In the genomic region with DNA sequence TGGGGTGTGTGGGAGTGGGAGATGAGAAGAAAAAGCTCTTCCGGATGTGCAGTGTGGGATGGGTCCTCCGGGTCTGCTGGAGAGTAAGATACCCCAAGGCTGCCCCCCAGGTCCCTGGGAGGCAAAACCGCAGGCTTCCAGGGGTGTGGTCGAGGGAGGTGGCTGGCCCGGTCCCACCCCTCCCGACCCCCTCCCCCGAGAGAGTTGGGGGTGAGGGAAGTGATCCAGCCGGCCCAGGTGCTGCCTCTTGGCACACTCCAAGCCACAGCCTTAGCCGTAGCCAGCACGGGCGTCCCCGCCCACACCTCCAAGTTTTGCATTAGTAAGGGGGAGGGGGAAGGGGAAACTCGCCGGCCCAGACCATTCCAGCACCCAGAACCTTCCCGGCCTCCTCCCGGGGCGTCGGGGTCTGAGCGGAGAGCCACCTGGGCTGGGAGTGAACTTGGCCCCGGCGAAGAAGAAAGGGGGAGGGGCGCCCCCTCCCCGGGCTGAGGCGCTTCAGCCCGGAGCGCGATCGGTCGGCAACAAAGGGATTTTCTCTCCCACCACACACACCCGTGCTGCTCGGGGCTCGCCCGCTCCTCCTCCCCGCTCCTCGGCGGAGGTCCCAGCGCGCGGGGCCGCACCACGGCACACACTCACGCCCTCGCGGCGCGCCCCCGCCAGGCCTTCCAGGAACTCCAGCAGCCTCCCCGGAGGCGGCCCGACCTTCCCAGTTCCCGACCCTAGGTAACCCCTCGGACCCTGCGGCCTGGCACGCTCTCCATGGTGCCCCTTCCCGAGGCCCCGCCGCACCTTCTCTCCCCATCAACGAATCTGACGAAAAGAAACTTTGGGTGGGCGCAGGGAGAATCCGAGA, we compare ENCODE assay signal across 8 cellular contexts. TPM values are rescaled to one million over a fixed set of nuclear protein-coding genes. Genes with fewer than 3 reads are reported as not detected.
DNase-seq lines count a peak whose midpoint lies in the region; ATAC-seq and TF ChIP-seq lines count a peak whose summit lies in the region.

No MANE protein-coding gene starts in this region.

- H3K4me3 Mint-ChIP-seq in activated CD4-positive, alpha-beta T cell treated with anti-CD3 and anti-CD28 coated beads, Interleukin-2, amount 10 ng/mL, durations not matched to agents 7 days and 5 days: peak overlapping the region; percentile 60

- CTCF ChIA-PET in activated CD4-positive, alpha-beta T cell treated with anti-CD3 and anti-CD28 coated beads, Interleukin-2, amount 10 ng/mL, durations not matched to agents 7 days and 5 days (lab: Charles Lee): no interaction called here

- peak; percentile 3 for TF ChIP-seq CTCF in astrocyte of the spinal cord (IDR thresholded peaks at IDR 0.05; ENCODE audit: low read depth, low read length)
- no peak for TF ChIP-seq CTCF in thoracic aorta (IDR thresholded peaks at IDR 0.05)
- TF ChIP-seq CTCF in BE2C (IDR thresholded peaks at IDR 0.05; ENCODE audit: low read depth, low read length): no peak

- H3K27ac Mint-ChIP-seq in activated CD4-positive, alpha-beta T cell treated with anti-CD3 and anti-CD28 coated beads, Interleukin-2, amount 10 ng/mL, durations not matched to agents 7 days and 5 days: no peak overlapping the region

- H3K27me3 ChIP-seq in thoracic aorta (replicated peaks; ENCODE audit: insufficient read depth) (no peaks in the 10 kb centered on the region), BE2C (no peaks in the 10 kb centered on the region)

- POLR2A ChIA-PET in activated CD4-positive, alpha-beta T cell treated with anti-CD3 and anti-CD28 coated beads, Interleukin-2, amount 10 ng/mL, durations not matched to agents 7 days and 5 days (lab: Charles Lee): no interaction called here

- no peak for DNase-seq in activated CD4-positive, alpha-beta T cell treated with anti-CD3 and anti-CD28 coated beads, Interleukin-2, amount 10 ng/mL, durations not matched to agents 7 days and 5 days
- no peak for DNase-seq in activated CD4-positive, alpha-beta T cell treated with anti-CD3 and anti-CD28 coated beads, Interleukin-2, amount 50 U/mL, for 4 hours
- no peak for DNase-seq in astrocyte of the spinal cord (ENCODE audit: low read depth, low spot score)
- peak in 1 of 2 donors; percentile 44 for DNase-seq in left colon
- DNase-seq in thoracic aorta (ENCODE audit: low spot score): no peak
- DNase-seq in BE2C: no peak
- no peak for DNase-seq in posterior vena cava (ENCODE audit: low spot score)

- no peaks in the 10 kb centered on the region for H3K9me3 Mint-ChIP-seq in activated CD4-positive, alpha-beta T cell treated with anti-CD3 and anti-CD28 coated beads, Interleukin-2, amount 10 ng/mL, durations not matched to agents 7 days and 5 days

- H3K4me3 ChIP-seq in astrocyte of the spinal cord (ENCODE audit: low read depth, low read length): peak overlapping the region; percentile 33
- peak overlapping the region; percentile 71 for H3K4me3 ChIP-seq in thoracic aorta
- no peak overlapping the region for H3K4me3 ChIP-seq in BE2C (ENCODE audit: low read depth, low read length)

- no peaks in the 10 kb centered on the region for H3K9me3 ChIP-seq in thoracic aorta
- no peaks in the 10 kb centered on the region for H3K9me3 ChIP-seq in BE2C

- ATAC-seq in left colon: peak; percentile 59
- ATAC-seq in thoracic aorta (ENCODE audit: insufficient number of reproducible peaks, low FRiP score, low read depth): no peak
- no peak for ATAC-seq in HG02588 (IDR thresholded peaks at IDR 0.05; ENCODE audit: unreplicated experiment)

- peak overlapping the region in 1 of 2 donors; percentile 26 for H3K27ac ChIP-seq in thoracic aorta

- H3K36me3 ChIP-seq in thoracic aorta: no peaks in the 10 kb centered on the region
- no peaks in the 10 kb centered on the region; the same call in 1 of the 2 replicates for H3K36me3 ChIP-seq in BE2C

- H3K4me1 Mint-ChIP-seq in activated CD4-positive, alpha-beta T cell treated with anti-CD3 and anti-CD28 coated beads, Interleukin-2, amount 10 ng/mL, durations not matched to agents 7 days and 5 days: peaks cover 56% of the 10 kb centered on the region

- H3K4me1 ChIP-seq in thoracic aorta (ENCODE audit: control insufficient read depth in 1 of 2, low read depth in 2 of 2): peaks cover 17 to 50% of the 10 kb centered on the region in 2 donors
- peaks cover 23% of the 10 kb centered on the region for H3K4me1 ChIP-seq in BE2C

- intact Hi-C loops in left colon (cut with DNase I, micrococcal nuclease) (loop anchor here in 1 of 2 donors (10.0 kb wide), 1 partner anchor 391 kb away; no protein-coding TSS in a partner anchor), posterior vena cava (cut with DNase I) (loop anchor here in 1 of 2 donors (10.0 kb wide), 1 partner anchor 349 kb away; no protein-coding TSS in a partner anchor)

- in situ Hi-C loops in astrocyte of the spinal cord (cut with HindIII; ENCODE audit: low sequenced_read_pairs): no loop called here

- peaks cover 6% of the 10 kb centered on the region for H3K36me3 Mint-ChIP-seq in activated CD4-positive, alpha-beta T cell treated with anti-CD3 and anti-CD28 coated beads, Interleukin-2, amount 10 ng/mL, durations not matched to agents 7 days and 5 days (ENCODE audit: low read depth)

- no peaks in the 10 kb centered on the region for H3K27me3 Mint-ChIP-seq in activated CD4-positive, alpha-beta T cell treated with anti-CD3 and anti-CD28 coated beads, Interleukin-2, amount 10 ng/mL, durations not matched to agents 7 days and 5 days

RNA-seq across cellular contexts. Expression of a gene that starts 14.4 kb away (rescaled TPM):
- total RNA-seq in activated CD4-positive, alpha-beta T cell treated with anti-CD3 and anti-CD28 coated beads, Interleukin-2, amount 10 ng/mL, durations not matched to agents 7 days and 5 days: 10 to 100 TPM; 53.1 to 54.9 TPM
- 10 to 100 TPM; 19.0 to 24.4 TPM for total RNA-seq in left colon
- total RNA-seq in thoracic aorta: 10 to 100 TPM; 28.6 to 30.7 TPM
- polyA plus RNA-seq in BE2C (2012; ENCODE audit: insufficient read depth, insufficient read length, low read depth): 61.8 TPM
- total RNA-seq in posterior vena cava: 10 to 100 TPM; 22.8 to 23.7 TPM
